Comparison of ENCODE assay signal across 8 cellular contexts in the genomic region with DNA sequence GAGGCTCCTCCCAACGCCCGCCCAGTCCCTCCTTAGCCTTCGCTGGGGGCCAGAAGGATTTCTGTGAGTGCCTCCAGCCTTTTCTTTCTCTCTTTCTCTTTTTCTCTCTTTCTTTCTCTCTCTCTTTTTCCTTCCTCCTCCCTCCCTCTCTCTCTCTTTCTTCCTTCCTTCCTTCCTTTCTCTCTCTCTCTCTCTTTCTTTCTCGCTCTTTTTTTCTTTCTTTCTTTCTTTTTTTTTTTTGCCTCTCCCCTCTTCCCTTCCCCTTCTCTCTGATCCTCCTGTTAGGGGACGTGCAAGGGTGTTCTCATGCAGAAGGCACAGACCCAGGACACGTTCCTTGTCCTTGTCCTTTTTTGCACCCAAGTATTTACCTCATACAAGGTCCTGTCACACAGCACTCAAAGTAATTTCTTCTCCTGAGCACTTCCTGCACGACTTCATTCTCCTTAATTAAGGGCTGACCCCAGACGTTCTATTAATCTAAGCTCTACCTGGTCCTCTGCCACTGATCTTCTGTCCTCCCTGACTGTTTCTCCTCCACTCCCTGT. TPM values are rescaled to one million over a fixed set of nuclear protein-coding genes. Genes with fewer than 3 reads are reported as not detected.
DNase-seq lines count a peak whose midpoint lies in the region; ATAC-seq and TF ChIP-seq lines count a peak whose summit lies in the region.

No MANE protein-coding gene starts in this region.

- H3K9me3 Mint-ChIP-seq in activated naive CD8-positive, alpha-beta T cell treated with anti-CD3 and anti-CD28 coated beads for 36 hours = no peaks in the 10 kb centered on the region

- no peak for TF ChIP-seq EP300 in tibial nerve (IDR thresholded peaks at IDR 0.05)

- peaks cover 56% of the 10 kb centered on the region for H3K27me3 ChIP-seq in left ventricle myocardium inferior (ENCODE audit: low read depth)
- H3K27me3 ChIP-seq in right lobe of liver = peaks cover 0 to 6% of the 10 kb centered on the region in 2 donors
- peaks cover 0 to 4% of the 10 kb centered on the region in 2 donors for H3K27me3 ChIP-seq in tibial nerve

- peak overlapping the region; percentile 67 for H3K4me3 ChIP-seq in left ventricle myocardium inferior
- H3K4me3 ChIP-seq in right lobe of liver = peak overlapping the region; percentile 37 to 58 (median 46)
- peak overlapping the region; percentile 44 to 76 (median 57) for H3K4me3 ChIP-seq in tibial nerve

- H3K36me3 Mint-ChIP-seq in activated naive CD8-positive, alpha-beta T cell treated with anti-CD3 and anti-CD28 coated beads for 36 hours = no peaks in the 10 kb centered on the region

- peaks cover 26% of the 10 kb centered on the region for H3K4me1 Mint-ChIP-seq in activated naive CD8-positive, alpha-beta T cell treated with anti-CD3 and anti-CD28 coated beads for 36 hours

- H3K4me1 ChIP-seq in left ventricle myocardium inferior (peaks cover 11% of the 10 kb centered on the region), right lobe of liver (no peaks in the 10 kb centered on the region), tibial nerve (peaks cover 0 to 15% (median 2%) of the 10 kb centered on the region in 4 donors)

- H3K27me3 Mint-ChIP-seq in activated naive CD8-positive, alpha-beta T cell treated with anti-CD3 and anti-CD28 coated beads for 36 hours = no peaks in the 10 kb centered on the region

- no peak for ATAC-seq in left cardiac atrium
- no peak for ATAC-seq in right lobe of liver

- TF ChIP-seq POLR2A in right lobe of liver (IDR thresholded peaks at IDR 0.05) (no peak), tibial nerve (IDR thresholded peaks at IDR 0.05) (no peak)

- peak overlapping the region; percentile 85 for H3K27ac Mint-ChIP-seq in activated naive CD8-positive, alpha-beta T cell treated with anti-CD3 and anti-CD28 coated beads for 36 hours

- TF ChIP-seq CTCF in left ventricle myocardium inferior (IDR thresholded peaks at IDR 0.05; ENCODE audit: borderline replicate concordance) = no peak
- no peak for TF ChIP-seq CTCF in right lobe of liver (IDR thresholded peaks at IDR 0.05)
- TF ChIP-seq CTCF in tibial nerve (IDR thresholded peaks at IDR 0.05) = no peak

- H3K36me3 ChIP-seq in left ventricle myocardium inferior (no peaks in the 10 kb centered on the region), right lobe of liver (no peaks in the 10 kb centered on the region), tibial nerve (no peaks in the 10 kb centered on the region)

- peak overlapping the region; percentile 96 for H3K4me3 Mint-ChIP-seq in activated naive CD8-positive, alpha-beta T cell treated with anti-CD3 and anti-CD28 coated beads for 36 hours

- intact Hi-C loops in left ventricle myocardium inferior (cut with micrococcal nuclease) (no loop called here), left cardiac atrium (cut with DNase I) (no loop called here), right lobe of liver (cut with DNase I) (no loop called here)

- WGBS in right lobe of liver (ENCODE audit: insufficient coverage, low coverage, low lambda C conversion rate, missing lambda C conversion rate) = 5% methylated on average over 7 of the region's 8 CpGs
- 4 to 6% methylated on average over 8 of the region's 8 CpGs for WGBS in tibial nerve, 2 donors

- no peaks in the 10 kb centered on the region for H3K9me3 ChIP-seq in left ventricle myocardium inferior (replicated peaks)
- no peaks in the 10 kb centered on the region for H3K9me3 ChIP-seq in right lobe of liver
- peaks cover 0 to 4% (median 0%) of the 10 kb centered on the region in 4 donors for H3K9me3 ChIP-seq in tibial nerve

- H3K27ac ChIP-seq in left ventricle myocardium inferior (replicated peaks) (no peak overlapping the region), right lobe of liver (no peak overlapping the region), tibial nerve (peak overlapping the region in 2 of 4 donors; percentile 56 to 68)

- DNase-seq in left ventricle myocardium inferior = peak; percentile 25
- DNase-seq in left cardiac atrium = no peak
- DNase-seq in activated naive CD8-positive, alpha-beta T cell treated with anti-CD3 and anti-CD28 coated beads for 36 hours = no peak
- no peak for DNase-seq in right lobe of liver
- no peak for DNase-seq in tibial nerve (ENCODE audit: low spot score in 2 of 2)
- DNase-seq in MV-4-11 (lab: John Stamatoyannopoulos, UW) = no peak
- DNase-seq in cerebellar cortex (ENCODE audit: low spot score) = no peak
- DNase-seq in LoVo (ENCODE audit: low spot score) = no peak

RNA-seq across cellular contexts. Expression of a gene that starts 0.3 kb away (rescaled TPM):
- total RNA-seq in left ventricle myocardium inferior (0.82 TPM), left cardiac atrium (1 to 10 TPM; 3.2 to 4.2 TPM), right lobe of liver (1 to 10 TPM in 2 of 6 experiments, under 1 TPM in 4; 0.35 to 3.4 (median 0.82) TPM), tibial nerve (10 to 100 TPM; 10.2 to 32.1 (median 19.2) TPM)
- 10 to 100 TPM; 10.6 to 12.5 TPM for total RNA-seq in activated naive CD8-positive, alpha-beta T cell treated with anti-CD3 and anti-CD28 coated beads for 36 hours

RNA-seq across cellular contexts. Expression of a gene that starts 31.7 kb away (rescaled TPM):
- 0.41 TPM for total RNA-seq in left ventricle myocardium inferior
- total RNA-seq in left cardiac atrium = under 1 TPM; 0.62 to 0.63 TPM
- 1 to 10 TPM; 1.6 to 1.9 TPM for total RNA-seq in activated naive CD8-positive, alpha-beta T cell treated with anti-CD3 and anti-CD28 coated beads for 36 hours
- total RNA-seq in right lobe of liver = 1 to 10 TPM; 3.2 to 5.1 (median 3.8) TPM
- total RNA-seq in tibial nerve = 1 to 10 TPM; 1.1 to 3.3 (median 1.8) TPM
